11 cellular contexts compared by ENCODE assay signal in genomic region chr9:96852676-96853075, GRCh38. TPM values are rescaled to one million over a fixed set of nuclear protein-coding genes. Genes with fewer than 3 reads are reported as not detected.
A peak's percentile ranks its signal among the peaks of the same experiment; 100 is the strongest.
DNase-seq lines count a peak whose midpoint lies in the region; ATAC-seq and TF ChIP-seq lines count a peak whose summit lies in the region.
"Had no signal": no experiment of that assay in that cellular context is flagged by ENCODE, and none has a peak within 500 bp of the region (broad histone marks: within the 10 kb centered on the region; RNA-seq: fewer than 3 reads in every experiment).

No MANE protein-coding gene starts in this region.

- no peak overlapping the region for H3K4me2 ChIP-seq in GM23248 (ENCODE audit: unreplicated experiment)
- peak overlapping the region; percentile 79 for H3K4me2 ChIP-seq in OCI-LY7 (ENCODE audit: low read length)
- H3K4me2 ChIP-seq in trophoblast cell (ENCODE audit: low read length) = no peak overlapping the region

- no peak for TF ChIP-seq CTCF in OCI-LY7 (conservative IDR thresholded peaks at IDR 0.05; ENCODE audit: low read length)

- H3K9me2 ChIP-seq in GM23248 (ENCODE audit: insufficient read depth) (no peaks in the 10 kb centered on the region), OCI-LY7 (ENCODE audit: insufficient read depth, low read length) (no peaks in the 10 kb centered on the region)

- peaks cover 5% of the 10 kb centered on the region for H3K79me1 ChIP-seq in trophoblast cell (ENCODE audit: low read length)

- no peak for ATAC-seq in HG03135 (IDR thresholded peaks at IDR 0.05; ENCODE audit: unreplicated experiment)

- H3K9ac ChIP-seq in GM23248 (no peak overlapping the region), duodenal mucosa (ENCODE audit: low read depth in 1 of 2, low read length in 2 of 2) (peak overlapping the region in 1 of 2 donors; percentile 75), trophoblast cell (ENCODE audit: low read length) (no peak overlapping the region)

- H3K27ac ChIP-seq in GM23248 (no peak overlapping the region), OCI-LY7 (ENCODE audit: low read depth, low read length, poor library complexity, severe bottlenecking) (no peak overlapping the region), duodenal mucosa (ENCODE audit: low read depth, low read length) (no peak overlapping the region), trophoblast cell (ENCODE audit: low read depth, low read length) (no peak overlapping the region)
- H3K27ac ChIP-seq: thoracic aorta had no signal

- 0 out of 2 replicates have a peak, but pooled peaks cover 6% of the 10 kb centered on the region for H3F3A ChIP-seq in GM23248 (ENCODE audit: insufficient read depth)

- in situ Hi-C loops in GM23248 (cut with MboI) = loop anchor here (25.0 kb wide), 2 partner anchors 260 to 760 kb away; no protein-coding TSS in a partner anchor

- H2AFZ ChIP-seq in GM23248 (no peak overlapping the region), OCI-LY7 (ENCODE audit: low read length) (no peak overlapping the region), trophoblast cell (ENCODE audit: insufficient read depth, low read length, poor library complexity) (peak overlapping the region; percentile 32)

- peaks cover 55% of the 10 kb centered on the region for H3K79me2 ChIP-seq in GM23248 (ENCODE audit: insufficient read depth)
- H3K79me2 ChIP-seq in OCI-LY7 (ENCODE audit: insufficient read depth, low read depth, low read length) = peaks cover 33% of the 10 kb centered on the region
- peaks cover 3% of the 10 kb centered on the region for H3K79me2 ChIP-seq in trophoblast cell (ENCODE audit: control insufficient read depth, insufficient read depth, low read length, poor library complexity)

- H3K27me3 ChIP-seq in GM23248 (replicated peaks; ENCODE audit: insufficient read depth) = no peaks in the 10 kb centered on the region
- no peaks in the 10 kb centered on the region for H3K27me3 ChIP-seq in duodenal mucosa (ENCODE audit: control insufficient read depth in 1 of 2, insufficient read depth in 2 of 2, low read length in 2 of 2)
- no peaks in the 10 kb centered on the region for H3K27me3 ChIP-seq in trophoblast cell (ENCODE audit: insufficient read depth, low read length)

- H2BK12ac ChIP-seq in trophoblast cell (ENCODE audit: low read length) = no peak overlapping the region

- DNase-seq in GM23248 (no peak), OCI-LY7 (ENCODE audit: low spot score) (no peak), trophoblast cell (peak in 1 of 2 donors; percentile 22), LoVo (ENCODE audit: low spot score) (no peak), midbrain (lab: John Stamatoyannopoulos, UW) (no peak)
- DNase-seq: aorta, mesendoderm, NCI-H510A had no signal

- H2AK5ac ChIP-seq in trophoblast cell (ENCODE audit: low read length) = no peak overlapping the region

- H3K18ac ChIP-seq in trophoblast cell (ENCODE audit: low read length) = no peak overlapping the region

- H4K8ac ChIP-seq in trophoblast cell (ENCODE audit: low read depth, low read length) = no peak overlapping the region

- H3K4me1 ChIP-seq in GM23248 (ENCODE audit: insufficient read depth) = peaks cover 9% of the 10 kb centered on the region
- peaks cover 18% of the 10 kb centered on the region for H3K4me1 ChIP-seq in OCI-LY7 (ENCODE audit: insufficient read depth, low read length, poor library complexity, severe bottlenecking)
- peaks cover 18 to 20% of the 10 kb centered on the region in 2 donors for H3K4me1 ChIP-seq in duodenal mucosa (ENCODE audit: control insufficient read depth in 1 of 2, insufficient read depth in 2 of 2, low read length in 2 of 2)
- peaks cover 7 to 12% of the 10 kb centered on the region in 2 experiments for H3K4me1 ChIP-seq in trophoblast cell (ENCODE audit: control insufficient read depth in 1 of 2, insufficient read depth in 2 of 2, low read length in 2 of 2)

- intact Hi-C loops in OCI-LY7 (cut with micrococcal nuclease; ENCODE audit: unreplicated experiment) = loop anchor here (5.0 to 10.0 kb wide), 3 partner anchors 75 to 562 kb away; partner anchors contain the start of genes TDRD7 and ZNF510

- H3K4me3 ChIP-seq in GM23248 (peak overlapping the region; percentile 91; the same call in 1 of the 2 replicates), OCI-LY7 (ENCODE audit: low read depth, low read length, poor library complexity, severe bottlenecking) (peak overlapping the region; percentile 90), duodenal mucosa (ENCODE audit: low read depth in 1 of 2, low read length in 2 of 2) (peak overlapping the region; percentile 69 to 81), trophoblast cell (ENCODE audit: low read depth, low read length) (no peak overlapping the region)

- H3K9me3 ChIP-seq in GM23248 (ENCODE audit: low read depth) (no peaks in the 10 kb centered on the region), OCI-LY7 (ENCODE audit: low read length) (peaks cover 23% of the 10 kb centered on the region; the same call in 1 of the 2 replicates), duodenal mucosa (ENCODE audit: control insufficient read depth in 1 of 2, low read length in 2 of 2) (peaks cover 6 to 13% of the 10 kb centered on the region in 2 donors), trophoblast cell (ENCODE audit: insufficient read depth, low read depth, low read length) (no peaks in the 10 kb centered on the region)
- H3K9me3 ChIP-seq: thoracic aorta had no signal

- whole genome bisulfite sequencing in GM23248 (ENCODE audit: low coverage in 1 of 2, low lambda C conversion rate in 2 of 2, missing lambda C conversion rate in 2 of 2), 2 experiments = 83 to 84% methylated on average over 4 of the region's 4 CpGs
- no CpG with 5 or more reads among the region's 4 CpGs for WGBS in trophoblast cell (ENCODE audit: extremely low coverage, insufficient coverage, insufficient read length)

- H3K14ac ChIP-seq in trophoblast cell (ENCODE audit: low read length) = no peak overlapping the region

- POLR2A ChIA-PET in OCI-LY7 (lab: Charles Lee) = interaction anchor here (1.4 kb wide), 1 partner anchor 780 kb away, joined by 3 read pairs; the partner anchor contains the start of genes NCBP1 and TSTD2

- no peak overlapping the region for H4K12ac ChIP-seq in trophoblast cell (ENCODE audit: low read depth, low read length)

- H3K4ac ChIP-seq in trophoblast cell (ENCODE audit: low read depth, low read length) = no peak overlapping the region

- no TSS peak for BruUV-seq in OCI-LY7 (replicated peaks; lab: Mats Ljungman, UMichigan)

- CTCF ChIA-PET in OCI-LY7 (lab: Charles Lee; ENCODE audit: unreplicated experiment) = no interaction called here

- no peak overlapping the region for H4K91ac ChIP-seq in trophoblast cell (ENCODE audit: low read depth, low read length)

- H2BK5ac ChIP-seq in trophoblast cell (ENCODE audit: low read depth, low read length, poor library complexity) = no peak overlapping the region

- no peak overlapping the region for H2BK120ac ChIP-seq in trophoblast cell (ENCODE audit: insufficient read depth, low read length, poor library complexity)

- no peaks in the 10 kb centered on the region for H3K36me3 ChIP-seq in GM23248 (ENCODE audit: low read depth)
- H3K36me3 ChIP-seq in OCI-LY7 (ENCODE audit: insufficient read depth, low read length) = peaks cover 41% of the 10 kb centered on the region
- H3K36me3 ChIP-seq in duodenal mucosa (ENCODE audit: control insufficient read depth in 1 of 2, insufficient read depth in 2 of 2, low read length in 2 of 2) = peaks cover 0 to 4% of the 10 kb centered on the region in 2 donors
- no peaks in the 10 kb centered on the region for H3K36me3 ChIP-seq in trophoblast cell (ENCODE audit: control insufficient read depth in 1 of 2, insufficient read depth in 2 of 2, low read length in 2 of 2)
- H3K36me3 ChIP-seq: thoracic aorta had no signal

- H3K23ac ChIP-seq in trophoblast cell (ENCODE audit: low read length) = no peak overlapping the region

- H4K20me1 ChIP-seq in GM23248 (ENCODE audit: insufficient read depth) (no peaks in the 10 kb centered on the region), OCI-LY7 (ENCODE audit: insufficient read depth, low read length) (0 out of 2 replicates have a peak, but pooled peaks cover 13% of the 10 kb centered on the region)

RNA-seq across cellular contexts. Expression of gene ZNF782, which starts 1.6 kb away (rescaled TPM):
- 2.9 and 4.8 TPM in 2 replicates for total RNA-seq in GM23248 (2014; rRNA removed; shearing (Covaris generic))
- 0.85 TPM in 2 replicates for polyA plus RNA-seq in GM23248 (2016; fragmentation: Nextera tagmentation; extraction: Ambion mirVana)
- total RNA-seq in OCI-LY7 (2014; rRNA removed; shearing (Covaris generic)) = 8.6 and 14.3 TPM in 2 replicates
- total RNA-seq in OCI-LY7 (2022) = 10.2 and 11.2 TPM in 2 replicates
- polyA plus RNA-seq in trophoblast cell (2013) = 1.3 TPM in 2 replicates
